In the genomic region with DNA sequence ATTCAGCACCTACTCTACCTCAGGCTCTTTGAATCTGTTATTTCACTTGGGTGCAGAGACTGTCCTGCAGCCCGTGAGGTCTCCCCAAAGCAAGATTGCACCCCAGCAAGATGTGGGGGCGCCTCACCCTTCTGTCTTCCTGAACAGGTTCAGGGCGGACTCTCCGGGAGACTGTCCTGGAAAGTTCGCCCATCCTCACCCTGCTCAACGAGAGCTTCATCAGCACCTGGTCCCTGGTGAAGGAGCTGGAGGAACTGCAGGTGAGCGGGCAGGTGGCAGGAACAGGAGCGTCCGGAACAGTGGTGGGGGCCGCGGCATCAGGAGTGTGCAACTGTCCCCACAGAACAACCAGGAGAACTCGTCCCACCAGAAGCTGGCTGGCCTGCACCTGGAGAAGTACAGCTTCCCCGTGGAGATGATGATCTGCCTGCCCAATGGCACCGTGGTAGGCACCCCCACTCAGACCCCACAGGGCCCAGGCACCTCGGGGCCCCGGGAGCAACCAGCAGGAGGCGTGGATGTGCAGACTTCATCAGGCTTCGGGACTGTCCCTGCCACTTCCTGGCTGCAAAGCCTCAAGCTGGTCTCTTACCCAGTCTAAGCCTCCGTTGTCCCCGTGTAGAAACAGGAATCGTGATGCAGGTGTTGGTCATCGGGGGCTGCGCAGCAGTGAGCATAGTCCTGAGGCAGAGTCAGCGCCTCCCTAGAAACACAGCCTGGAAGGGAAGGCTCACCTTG, we compare ENCODE assay signal across 27 cellular contexts. TPM values are rescaled to one million over a fixed set of nuclear protein-coding genes. Genes with fewer than 3 reads are reported as not detected.
A peak's percentile ranks its signal among the peaks of the same experiment; 100 is the strongest.
DNase-seq lines count a peak whose midpoint lies in the region; ATAC-seq, FAIRE-seq and TF ChIP-seq lines count a peak whose summit lies in the region.
"Had no signal": no experiment of that assay in that cellular context is flagged by ENCODE, and none has a peak within 500 bp of the region (broad histone marks: within the 10 kb centered on the region; RNA-seq: fewer than 3 reads in every experiment).

No MANE protein-coding gene starts in this region.

- BruUV-seq in K562 (replicated peaks; lab: Mats Ljungman, UMichigan): no TSS peak

- ATAC-seq in Right ventricle myocardium inferior: no peak
- ATAC-seq in K562: peak; percentile 13; the same call in 1 of the 3 replicates
- ATAC-seq in stimulated activated effector memory CD8-positive, alpha-beta T cell treated with anti-CD3 and anti-CD28 coated beads, Interleukin-12 subunit alpha, Interleukin-12 subunit beta, amount 100 ng/mL, for 72 hours: no peak
- no peak for ATAC-seq in activated T-cell treated with anti-CD3 and anti-CD28 coated beads, Interleukin-2, amount 50 U/mL, for 72 hours (replicated peaks in 1 of 2)
- ATAC-seq: A549, HepG2, left ventricle myocardium superior, natural killer cell, right lobe of liver had no signal

- H2AFZ ChIP-seq in K562 (ENCODE audit: low read depth, low read length): no peak overlapping the region
- H2AFZ ChIP-seq: parathyroid adenoma had no signal

- intact Hi-C loops in Right ventricle myocardium inferior (cut with DNase I) (loop anchor here (5.0 to 10.0 kb wide), 2 partner anchors 312 to 569 kb away; a partner anchor contains a TSS), left ventricle myocardium inferior (cut with micrococcal nuclease) (no loop called here), K562 (cut with micrococcal nuclease) (no loop called here)

- TF ChIP-seq RAD21 in K562 (CRISPR knock-in tag; conservative IDR thresholded peaks at IDR 0.05 in 1 of 2, IDR thresholded peaks at IDR 0.05 in 1 of 2): peak in 1 of 2 experiments; percentile 49; a peak in 2 of 4 replicates

- H4K20me1 ChIP-seq in K562 (replicated peaks; ENCODE audit: control insufficient read depth, insufficient read depth, low read length): peaks cover 4% of the 10 kb centered on the region; the same call in 1 of the 2 replicates

- H3K9me3 ChIP-seq in left ventricle myocardium inferior (replicated peaks) (no peaks in the 10 kb centered on the region), K562 (replicated peaks; ENCODE audit: control insufficient read depth, insufficient read depth, low read depth, low read length) (no peaks in the 10 kb centered on the region)
- H3K9me3 ChIP-seq: A549; BLaER1 treated with 17β-estradiol and CSF1 and Interleukin-3, amounts not matched to agents 10 nM and 100 nM; right lobe of liver had no signal

- no peak for TF ChIP-seq POLR2A in K562 (conservative IDR thresholded peaks at IDR 0.05)

- no peak overlapping the region for H3K27ac Mint-ChIP-seq in HFFc6
- peak overlapping the region; percentile 27 for H3K27ac Mint-ChIP-seq in stimulated activated effector memory CD8-positive, alpha-beta T cell treated with anti-CD3 and anti-CD28 coated beads, Interleukin-12 subunit alpha, Interleukin-12 subunit beta, amount 100 ng/mL, for 72 hours
- H3K27ac Mint-ChIP-seq in activated T-cell treated with anti-CD3 and anti-CD28 coated beads, Interleukin-2, amount 50 U/mL, for 72 hours: no peak overlapping the region
- H3K27ac Mint-ChIP-seq: activated B cell treated with CpG ODN at 0.5 μM for 24 hours; activated naive CD4-positive, alpha-beta T cell treated with anti-CD3 and anti-CD28 coated beads for 36 hours; immature natural killer cell had no signal

- peaks cover 8% of the 10 kb centered on the region; the same call in 2 of the 3 replicates for H3K79me2 ChIP-seq in K562 (ENCODE audit: control insufficient read depth, insufficient read depth, low read length)
- H3K79me2 ChIP-seq: parathyroid adenoma had no signal

- peaks cover 67% of the 10 kb centered on the region for H3K36me3 ChIP-seq in left ventricle myocardium inferior
- peaks cover 4% of the 10 kb centered on the region; the same call in 1 of the 3 replicates for H3K36me3 ChIP-seq in K562 (ENCODE audit: control insufficient read depth, insufficient read depth, low read length)

- H3K4me3 Mint-ChIP-seq in HFFc6: no peak overlapping the region
- H3K4me3 Mint-ChIP-seq in stimulated activated effector memory CD8-positive, alpha-beta T cell treated with anti-CD3 and anti-CD28 coated beads, Interleukin-12 subunit alpha, Interleukin-12 subunit beta, amount 100 ng/mL, for 72 hours: no peak overlapping the region
- H3K4me3 Mint-ChIP-seq in activated T-cell treated with anti-CD3 and anti-CD28 coated beads, Interleukin-2, amount 50 U/mL, for 72 hours: no peak overlapping the region
- H3K4me3 Mint-ChIP-seq: activated B cell treated with CpG ODN at 0.5 μM for 24 hours; activated naive CD4-positive, alpha-beta T cell treated with anti-CD3 and anti-CD28 coated beads for 36 hours; immature natural killer cell; natural killer cell had no signal

- in situ Hi-C loops in K562 (cut with MboI): loop anchor here (10.0 kb wide), 1 partner anchor 409 kb away; no protein-coding TSS in a partner anchor

- H3K36me3 Mint-ChIP-seq in HFFc6 (ENCODE audit: low read depth): no peaks in the 10 kb centered on the region
- H3K36me3 Mint-ChIP-seq in stimulated activated effector memory CD8-positive, alpha-beta T cell treated with anti-CD3 and anti-CD28 coated beads, Interleukin-12 subunit alpha, Interleukin-12 subunit beta, amount 100 ng/mL, for 72 hours: peaks cover 3% of the 10 kb centered on the region
- no peaks in the 10 kb centered on the region for H3K36me3 Mint-ChIP-seq in activated T-cell treated with anti-CD3 and anti-CD28 coated beads, Interleukin-2, amount 50 U/mL, for 72 hours (ENCODE audit: insufficient read depth in 2 of 2)
- H3K36me3 Mint-ChIP-seq: immature natural killer cell, natural killer cell had no signal

- DNase-seq in Right ventricle myocardium inferior (ENCODE audit: missing footprints): peak; percentile 50
- DNase-seq in left ventricle myocardium inferior: no peak
- DNase-seq in HFFc6: no peak
- no peak for DNase-seq in K562 (ENCODE audit: extremely low read depth in 1 of 4, low spot score in 3 of 4)
- DNase-seq in stimulated activated effector memory CD8-positive, alpha-beta T cell treated with anti-CD3 and anti-CD28 coated beads, Interleukin-12 subunit alpha, Interleukin-12 subunit beta, amount 100 ng/mL, for 72 hours (ENCODE audit: low spot score in 2 of 2): no peak
- DNase-seq in NCI-H82 treated with DMSO at 0.1 percent for 48 hours (lab: John Stamatoyannopoulos, UW; ENCODE audit: unreplicated experiment): no peak
- no peak for DNase-seq in HuH-7 (ENCODE audit: low spot score)
- DNase-seq in activated T-cell treated with anti-CD3 and anti-CD28 coated beads, Interleukin-2, amount 50 U/mL, for 72 hours: no peak
- DNase-seq: activated B cell treated with CpG ODN at 0.5 μM for 24 hours; activated naive CD4-positive, alpha-beta T cell treated with anti-CD3 and anti-CD28 coated beads for 36 hours; activated T-cell treated with anti-CD3 and anti-CD28 coated beads, Interleukin-2, amount 50 U/mL, for 1 hour; anterior cingulate cortex; central memory CD4-positive, alpha-beta T cell; immature natural killer cell; left ventricle myocardium superior; midbrain; natural killer cell; NCI-H1417; NCI-H524; right lobe of liver; T-helper 9 cell had no signal

- no peak for FAIRE-seq in K562 (lab: Jason Lieb, UNC)
- FAIRE-seq: A549, GM19239, HepG2 had no signal

- H3K27me3 ChIP-seq in left ventricle myocardium inferior (ENCODE audit: low read depth): no peaks in the 10 kb centered on the region
- H3K27me3 ChIP-seq in K562 (ENCODE audit: control insufficient read depth in 2 of 2, insufficient read depth in 2 of 2, low read length in 2 of 2): no peaks in the 10 kb centered on the region
- H3K27me3 ChIP-seq: BLaER1 treated with 17β-estradiol and CSF1 and Interleukin-3, amounts not matched to agents 10 nM and 100 nM; right lobe of liver had no signal

- H3K27ac ChIP-seq in left ventricle myocardium inferior (replicated peaks) (no peak overlapping the region), K562 (ENCODE audit: extremely low read depth, low read depth, low read length) (no peak overlapping the region)
- H3K27ac ChIP-seq: A549; BLaER1 treated with 17β-estradiol and CSF1 and Interleukin-3, amounts not matched to agents 10 nM and 100 nM; epithelial cell of prostate; parathyroid adenoma; right lobe of liver had no signal

- WGBS in K562 (ENCODE audit: insufficient coverage, low coverage, missing lambda C conversion rate): 62% methylated on average over 24 of the region's 24 CpGs

- no peak overlapping the region for H3K4me2 ChIP-seq in K562 (ENCODE audit: insufficient read depth, low read length)
- H3K4me2 ChIP-seq: A549 had no signal

- H3K9me1 ChIP-seq in K562 (ENCODE audit: control insufficient read depth, insufficient read depth, low read length): no peaks in the 10 kb centered on the region

- no peaks in the 10 kb centered on the region for H3K9me3 Mint-ChIP-seq in HFFc6
- H3K9me3 Mint-ChIP-seq in stimulated activated effector memory CD8-positive, alpha-beta T cell treated with anti-CD3 and anti-CD28 coated beads, Interleukin-12 subunit alpha, Interleukin-12 subunit beta, amount 100 ng/mL, for 72 hours: no peaks in the 10 kb centered on the region
- H3K9me3 Mint-ChIP-seq in activated T-cell treated with anti-CD3 and anti-CD28 coated beads, Interleukin-2, amount 50 U/mL, for 72 hours: no peaks in the 10 kb centered on the region
- H3K9me3 Mint-ChIP-seq: activated B cell treated with CpG ODN at 0.5 μM for 24 hours; activated naive CD4-positive, alpha-beta T cell treated with anti-CD3 and anti-CD28 coated beads for 36 hours; immature natural killer cell; natural killer cell had no signal

- CTCF ChIA-PET in K562 (lab: Yijun Ruan, JAX; ENCODE audit: low intra/inter-chr PET ratio): interaction anchor here (0.7 kb wide), 2 partner anchors 183 to 511 kb away, joined by 3 read pairs; a partner anchor contains a TSS

- no peak for TF ChIP-seq CTCF in left ventricle myocardium inferior (IDR thresholded peaks at IDR 0.05; ENCODE audit: borderline replicate concordance)
- peak; percentile 30; the same call in 1 of the 2 replicates for TF ChIP-seq CTCF in HFFc6 (IDR thresholded peaks at IDR 0.05)
- peak; percentile 27 to 51 (median 44); a peak in 5 of 6 replicates for TF ChIP-seq CTCF in K562 (IDR thresholded peaks at IDR 0.05 in 2 of 3, conservative IDR thresholded peaks at IDR 0.05 in 1 of 3; ENCODE audit: insufficient read depth in 2 of 3, low read depth in 1 of 3, low read length in 3 of 3)

- peak overlapping the region in 1 of 2 experiments; percentile 69; a peak in 2 of 4 replicates for H3K9ac ChIP-seq in K562 (ENCODE audit: insufficient read depth in 1 of 2, low read depth in 2 of 2, low read length in 2 of 2)
- H3K9ac ChIP-seq: parathyroid adenoma had no signal

- no peak for TF ChIP-seq EP300 in K562 (IDR thresholded peaks at IDR 0.05; ENCODE audit: low read length)

- POLR2A ChIA-PET in K562 (lab: Yijun Ruan, JAX): interaction anchor here (0.5 kb wide), 1 partner anchor 574 kb away, joined by 3 read pairs; no protein-coding TSS in a partner anchor

- H3K4me1 ChIP-seq in left ventricle myocardium inferior (peaks cover 36% of the 10 kb centered on the region), K562 (replicated peaks in 1 of 2; ENCODE audit: control insufficient read depth in 2 of 2, insufficient read depth in 2 of 2, low read length in 2 of 2) (peaks cover 15 to 55% of the 10 kb centered on the region in 2 experiments)
- H3K4me1 ChIP-seq: parathyroid adenoma had no signal

- peaks cover 17% of the 10 kb centered on the region for H3K4me1 Mint-ChIP-seq in HFFc6 (ENCODE audit: low read depth)
- H3K4me1 Mint-ChIP-seq in stimulated activated effector memory CD8-positive, alpha-beta T cell treated with anti-CD3 and anti-CD28 coated beads, Interleukin-12 subunit alpha, Interleukin-12 subunit beta, amount 100 ng/mL, for 72 hours: peaks cover 21% of the 10 kb centered on the region
- peaks cover 19% of the 10 kb centered on the region for H3K4me1 Mint-ChIP-seq in activated T-cell treated with anti-CD3 and anti-CD28 coated beads, Interleukin-2, amount 50 U/mL, for 72 hours (ENCODE audit: low read depth)

- no peak overlapping the region for H3K4me3 ChIP-seq in left ventricle myocardium inferior
- H3K4me3 ChIP-seq in K562: no peak overlapping the region
- H3K4me3 ChIP-seq: A549; BLaER1 treated with 17β-estradiol and CSF1 and Interleukin-3, amounts not matched to agents 10 nM and 100 nM; right lobe of liver had no signal

- peaks cover 2% of the 10 kb centered on the region for H3K27me3 Mint-ChIP-seq in HFFc6 (ENCODE audit: insufficient read depth)
- H3K27me3 Mint-ChIP-seq in activated T-cell treated with anti-CD3 and anti-CD28 coated beads, Interleukin-2, amount 50 U/mL, for 72 hours (ENCODE audit: low read depth): no peaks in the 10 kb centered on the region
- H3K27me3 Mint-ChIP-seq: activated B cell treated with CpG ODN at 0.5 μM for 24 hours had no signal

RNA-seq across cellular contexts. Expression of a gene that starts 5.9 kb away (rescaled TPM):
- total RNA-seq in Right ventricle myocardium inferior (206 TPM), left ventricle myocardium inferior (252 TPM), K562 (2014; rRNA removed) (43.5 and 54.9 TPM in 2 replicates), K562 (2014; rRNA removed; fragmentation: Illumina TruSeq; extraction: Trizol) (39.2 and 41.4 TPM in 2 replicates), K562 (2015; rRNA removed; fragmentation: Illumina TruSeq; extraction: Trizol) (45.2 and 45.8 TPM in 2 replicates), K562 (2021) (54.3 and 58.5 TPM in 2 replicates)
- total RNA-seq in HFFc6 (2021; fragmentation: NEBNext Ultra II Directional; extraction: Animal tissue kit (Norgen Biotek cat#: 25700)): 10 to 100 TPM; 52.4 to 69.1 (median 59.1) TPM
- 93.2 and 162 TPM in 2 replicates for total RNA-seq in K562 (2011; cell fraction: chromatin; rRNA removed; ENCODE audit: low replicate concordance)
- total RNA-seq in K562 (2011; cell fraction: nucleolus; rRNA removed): 112 and 114 TPM in 2 replicates
- total RNA-seq in K562 (2011; cell fraction: nucleoplasm; rRNA removed): 110 and 117 TPM in 2 replicates
- polyA plus RNA-seq in K562 (2011; rRNA removed) (53.7 and 79.7 TPM in 2 replicates), K562 (2014; fragmentation: Illumina TruSeq; extraction: Trizol) (71.0 and 84.8 TPM in 2 replicates), K562 (2014; fragmentation: Nextera tagmentation; extraction: Ambion mirVana) (10 to 100 TPM; 81.2 to 98.5 TPM), K562 (2014; rRNA removed) (45.1 and 60.0 TPM in 2 replicates)
- 75.5 and 87.3 TPM in 2 replicates for polyA plus RNA-seq in K562 (2011; cell fraction: cytosol; rRNA removed)
- polyA plus RNA-seq in K562 (2011; cell fraction: nucleus; rRNA removed): 196 and 214 TPM in 2 replicates
- 57.4 and 71.0 TPM in 2 replicates for polyA plus RNA-seq in K562 (2012)
- polyA minus RNA-seq in K562 (2011; rRNA and poly(A)+ RNA removed): 35.2 and 44.3 TPM in 2 replicates
- 23.6 and 25.6 TPM in 2 replicates for polyA minus RNA-seq in K562 (2011; cell fraction: cytosol; rRNA and poly(A)+ RNA removed)
- polyA minus RNA-seq in K562 (2011; cell fraction: nucleus; rRNA and poly(A)+ RNA removed): 31.9 and 51.9 TPM in 2 replicates
- total RNA-seq in activated T-cell treated with anti-CD3 and anti-CD28 coated beads, Interleukin-2, amount 50 U/mL, for 72 hours: 10 to 100 TPM; 34.0 to 39.1 TPM

RNA-seq across cellular contexts. Expression of a gene that starts 13.9 kb away (rescaled TPM):
- total RNA-seq in Right ventricle myocardium inferior (45.7 TPM), left ventricle myocardium inferior (45.2 TPM), K562 (2014; rRNA removed) (6.1 and 10.0 TPM in 2 replicates), K562 (2014; rRNA removed; fragmentation: Illumina TruSeq; extraction: Trizol) (5.1 and 6.8 TPM in 2 replicates), K562 (2015; rRNA removed; fragmentation: Illumina TruSeq; extraction: Trizol) (7.0 and 7.4 TPM in 2 replicates), K562 (2021) (21.2 and 24.4 TPM in 2 replicates)
- total RNA-seq in HFFc6 (2021; fragmentation: NEBNext Ultra II Directional; extraction: Animal tissue kit (Norgen Biotek cat#: 25700)): 10 to 100 TPM; 48.1 to 64.5 (median 58.8) TPM
- total RNA-seq in K562 (2011; cell fraction: chromatin; rRNA removed; ENCODE audit: low replicate concordance): 10.6 and 27.1 TPM in 2 replicates
- total RNA-seq in K562 (2011; cell fraction: nucleolus; rRNA removed): 20.8 and 22.0 TPM in 2 replicates
- total RNA-seq in K562 (2011; cell fraction: nucleoplasm; rRNA removed): 23.3 and 31.8 TPM in 2 replicates
- polyA plus RNA-seq in K562 (2011; rRNA removed) (7.1 and 7.2 TPM in 2 replicates), K562 (2014; fragmentation: Illumina TruSeq; extraction: Trizol) (26.7 and 28.9 TPM in 2 replicates), K562 (2014; fragmentation: Nextera tagmentation; extraction: Ambion mirVana) (1 to 10 TPM in 1 of 2 experiments, under 1 TPM in 1; 0.43 to 1.5 TPM), K562 (2014; rRNA removed) (12.5 and 12.6 TPM in 2 replicates)
- polyA plus RNA-seq in K562 (2011; cell fraction: cytosol; rRNA removed): 12.7 and 12.8 TPM in 2 replicates
- polyA plus RNA-seq in K562 (2011; cell fraction: nucleus; rRNA removed): 13.8 and 19.5 TPM in 2 replicates
- 17.5 and 37.6 TPM in 2 replicates for polyA plus RNA-seq in K562 (2012)
- 3.7 and 4.2 TPM in 2 replicates for polyA minus RNA-seq in K562 (2011; rRNA and poly(A)+ RNA removed)
- polyA minus RNA-seq in K562 (2011; cell fraction: cytosol; rRNA and poly(A)+ RNA removed): 12.5 and 15.8 TPM in 2 replicates
- polyA minus RNA-seq in K562 (2011; cell fraction: nucleus; rRNA and poly(A)+ RNA removed): 2.4 and 3.6 TPM in 2 replicates
- 10 to 100 TPM; 29.5 to 31.1 TPM for total RNA-seq in activated T-cell treated with anti-CD3 and anti-CD28 coated beads, Interleukin-2, amount 50 U/mL, for 72 hours

RNA-seq across cellular contexts. Expression of a gene that starts 45.4 kb away (rescaled TPM):
- total RNA-seq in Right ventricle myocardium inferior: not detected
- total RNA-seq in left ventricle myocardium inferior: not detected
- 1 to 10 TPM; 2.4 to 3.6 (median 3.2) TPM for total RNA-seq in HFFc6 (2021; fragmentation: NEBNext Ultra II Directional; extraction: Animal tissue kit (Norgen Biotek cat#: 25700))
- total RNA-seq in K562 (2011; cell fraction: chromatin; rRNA removed; ENCODE audit: low replicate concordance): 50.6 and 72.2 TPM in 2 replicates
- total RNA-seq in K562 (2011; cell fraction: nucleolus; rRNA removed): 35.2 and 36.8 TPM in 2 replicates
- 48.3 and 56.9 TPM in 2 replicates for total RNA-seq in K562 (2011; cell fraction: nucleoplasm; rRNA removed)
- 46.4 and 51.4 TPM in 2 replicates for total RNA-seq in K562 (2014; rRNA removed)
- total RNA-seq in K562 (2014; rRNA removed; fragmentation: Illumina TruSeq; extraction: Trizol): 47.1 and 55.0 TPM in 2 replicates
- 40.5 and 41.4 TPM in 2 replicates for total RNA-seq in K562 (2015; rRNA removed; fragmentation: Illumina TruSeq; extraction: Trizol)
- 30.9 and 31.7 TPM in 2 replicates for total RNA-seq in K562 (2021)
- polyA plus RNA-seq in K562 (2011; rRNA removed): 45.0 and 48.8 TPM in 2 replicates
- 26.1 and 34.8 TPM in 2 replicates for polyA plus RNA-seq in K562 (2011; cell fraction: cytosol; rRNA removed)
- polyA plus RNA-seq in K562 (2011; cell fraction: nucleus; rRNA removed): 23.2 and 23.3 TPM in 2 replicates
- polyA plus RNA-seq in K562 (2012): 18.8 and 21.2 TPM in 2 replicates
- 48.8 and 50.0 TPM in 2 replicates for polyA plus RNA-seq in K562 (2014; fragmentation: Illumina TruSeq; extraction: Trizol)
- 10 to 100 TPM; 12.1 to 15.2 TPM for polyA plus RNA-seq in K562 (2014; fragmentation: Nextera tagmentation; extraction: Ambion mirVana)
- polyA plus RNA-seq in K562 (2014; rRNA removed): 52.3 and 53.8 TPM in 2 replicates
- polyA minus RNA-seq in K562 (2011; rRNA and poly(A)+ RNA removed): 37.1 and 45.0 TPM in 2 replicates
- 10.0 and 14.8 TPM in 2 replicates for polyA minus RNA-seq in K562 (2011; cell fraction: cytosol; rRNA and poly(A)+ RNA removed)
- polyA minus RNA-seq in K562 (2011; cell fraction: nucleus; rRNA and poly(A)+ RNA removed): 18.4 and 30.3 TPM in 2 replicates
- total RNA-seq in activated T-cell treated with anti-CD3 and anti-CD28 coated beads, Interleukin-2, amount 50 U/mL, for 72 hours: 1 to 10 TPM; 6.9 to 9.9 TPM
- total RNA-seq: left ventricle myocardium superior had no signal
